1 cellular context compared by ENCODE assay signal in the genomic region with DNA sequence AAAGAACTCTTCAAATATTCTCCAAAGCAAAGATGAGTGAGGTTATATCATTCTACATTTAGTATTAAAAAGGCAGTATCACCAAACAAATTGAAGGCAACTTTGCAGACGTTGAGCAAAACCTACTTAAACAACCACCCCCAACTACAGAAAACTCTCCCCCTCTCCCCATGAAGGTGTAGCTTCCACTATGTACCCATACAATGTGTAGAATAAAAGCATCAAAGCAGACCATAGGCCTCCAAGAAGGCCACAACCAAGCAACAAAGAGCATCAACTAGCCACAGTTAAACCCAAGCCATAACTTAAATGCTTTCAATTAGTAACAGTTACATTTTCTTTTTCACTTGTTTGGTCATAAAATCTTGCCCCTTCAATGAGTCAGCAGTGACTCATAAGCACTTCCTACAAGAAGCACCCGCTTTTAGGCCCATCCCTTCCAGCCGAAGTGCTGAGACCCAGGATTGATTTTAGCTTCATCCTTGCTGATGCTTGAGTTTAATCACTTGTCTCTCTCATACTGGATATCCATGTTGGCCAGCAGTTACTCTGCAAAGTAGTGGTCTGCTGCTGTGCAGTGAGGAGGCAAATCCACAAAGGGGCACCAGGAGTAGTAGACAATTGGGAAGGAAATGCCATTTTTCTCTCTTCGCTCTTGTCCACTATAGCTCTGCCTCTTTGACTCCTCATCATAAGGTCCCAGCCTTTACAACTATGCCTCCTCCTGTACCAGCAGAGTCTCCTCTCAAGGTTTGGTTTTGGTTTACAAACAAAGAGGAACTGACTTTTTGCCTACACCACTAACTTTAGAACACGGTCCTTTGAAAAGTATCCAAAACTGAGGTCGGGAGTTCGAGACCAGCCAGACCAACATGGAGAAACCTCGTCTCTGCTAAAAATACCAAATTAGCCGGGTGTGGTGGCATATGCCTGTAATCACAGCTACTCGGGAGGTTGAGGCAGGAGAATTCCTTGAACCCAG.
TF ChIP-seq lines count a peak whose summit lies in the region.

No MANE protein-coding gene starts in this region.

TF ChIP-seq in HCT116, 20 proteins besides CTCF, POLR2A, EP300 and RAD21 (continued from another document):
- TF ChIP-seq, protein P1, sequence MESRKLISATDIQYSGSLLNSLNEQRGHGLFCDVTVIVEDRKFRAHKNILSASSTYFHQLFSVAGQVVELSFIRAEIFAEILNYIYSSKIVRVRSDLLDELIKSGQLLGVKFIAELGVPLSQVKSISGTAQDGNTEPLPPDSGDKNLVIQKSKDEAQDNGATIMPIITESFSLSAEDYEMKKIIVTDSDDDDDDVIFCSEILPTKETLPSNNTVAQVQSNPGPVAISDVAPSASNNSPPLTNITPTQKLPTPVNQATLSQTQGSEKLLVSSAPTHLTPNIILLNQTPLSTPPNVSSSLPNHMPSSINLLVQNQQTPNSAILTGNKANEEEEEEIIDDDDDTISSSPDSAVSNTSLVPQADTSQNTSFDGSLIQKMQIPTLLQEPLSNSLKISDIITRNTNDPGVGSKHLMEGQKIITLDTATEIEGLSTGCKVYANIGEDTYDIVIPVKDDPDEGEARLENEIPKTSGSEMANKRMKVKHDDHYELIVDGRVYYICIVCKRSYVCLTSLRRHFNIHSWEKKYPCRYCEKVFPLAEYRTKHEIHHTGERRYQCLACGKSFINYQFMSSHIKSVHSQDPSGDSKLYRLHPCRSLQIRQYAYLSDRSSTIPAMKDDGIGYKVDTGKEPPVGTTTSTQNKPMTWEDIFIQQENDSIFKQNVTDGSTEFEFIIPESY (IDR thresholded peaks at IDR 0.05; ENCODE audit: extremely low read depth, insufficient replicate concordance, low read length), result no peak
- TF ChIP-seq SIN3A (IDR thresholded peaks at IDR 0.05; ENCODE audit: low read depth) (no peak), ZFX (IDR thresholded peaks at IDR 0.05) (no peak), CBX3 (IDR thresholded peaks at IDR 0.05; ENCODE audit: low read depth) (peak; percentile 66; the same call in 1 of the 2 replicates), TCF7L2 (IDR thresholded peaks at IDR 0.05; ENCODE audit: borderline replicate concordance, extremely low read depth, insufficient read depth, insufficient read length) (peak; percentile 55), SP1 (IDR thresholded peaks at IDR 0.05; ENCODE audit: low read depth) (peak; percentile 73), ELF1 (IDR thresholded peaks at IDR 0.05; ENCODE audit: borderline replicate concordance, low read depth) (no peak), YY1 (IDR thresholded peaks at IDR 0.05; ENCODE audit: extremely low read depth, insufficient replicate concordance, low read depth, low read length) (peak; percentile 9)
- TF ChIP-seq, protein P2, sequence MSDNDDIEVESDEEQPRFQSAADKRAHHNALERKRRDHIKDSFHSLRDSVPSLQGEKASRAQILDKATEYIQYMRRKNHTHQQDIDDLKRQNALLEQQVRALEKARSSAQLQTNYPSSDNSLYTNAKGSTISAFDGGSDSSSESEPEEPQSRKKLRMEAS (IDR thresholded peaks at IDR 0.05), result no peak
- TF ChIP-seq, protein P3, sequence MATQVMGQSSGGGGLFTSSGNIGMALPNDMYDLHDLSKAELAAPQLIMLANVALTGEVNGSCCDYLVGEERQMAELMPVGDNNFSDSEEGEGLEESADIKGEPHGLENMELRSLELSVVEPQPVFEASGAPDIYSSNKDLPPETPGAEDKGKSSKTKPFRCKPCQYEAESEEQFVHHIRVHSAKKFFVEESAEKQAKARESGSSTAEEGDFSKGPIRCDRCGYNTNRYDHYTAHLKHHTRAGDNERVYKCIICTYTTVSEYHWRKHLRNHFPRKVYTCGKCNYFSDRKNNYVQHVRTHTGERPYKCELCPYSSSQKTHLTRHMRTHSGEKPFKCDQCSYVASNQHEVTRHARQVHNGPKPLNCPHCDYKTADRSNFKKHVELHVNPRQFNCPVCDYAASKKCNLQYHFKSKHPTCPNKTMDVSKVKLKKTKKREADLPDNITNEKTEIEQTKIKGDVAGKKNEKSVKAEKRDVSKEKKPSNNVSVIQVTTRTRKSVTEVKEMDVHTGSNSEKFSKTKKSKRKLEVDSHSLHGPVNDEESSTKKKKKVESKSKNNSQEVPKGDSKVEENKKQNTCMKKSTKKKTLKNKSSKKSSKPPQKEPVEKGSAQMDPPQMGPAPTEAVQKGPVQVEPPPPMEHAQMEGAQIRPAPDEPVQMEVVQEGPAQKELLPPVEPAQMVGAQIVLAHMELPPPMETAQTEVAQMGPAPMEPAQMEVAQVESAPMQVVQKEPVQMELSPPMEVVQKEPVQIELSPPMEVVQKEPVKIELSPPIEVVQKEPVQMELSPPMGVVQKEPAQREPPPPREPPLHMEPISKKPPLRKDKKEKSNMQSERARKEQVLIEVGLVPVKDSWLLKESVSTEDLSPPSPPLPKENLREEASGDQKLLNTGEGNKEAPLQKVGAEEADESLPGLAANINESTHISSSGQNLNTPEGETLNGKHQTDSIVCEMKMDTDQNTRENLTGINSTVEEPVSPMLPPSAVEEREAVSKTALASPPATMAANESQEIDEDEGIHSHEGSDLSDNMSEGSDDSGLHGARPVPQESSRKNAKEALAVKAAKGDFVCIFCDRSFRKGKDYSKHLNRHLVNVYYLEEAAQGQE (IDR thresholded peaks at IDR 0.05; ENCODE audit: low read depth), result no peak
- TF ChIP-seq, protein P4, sequence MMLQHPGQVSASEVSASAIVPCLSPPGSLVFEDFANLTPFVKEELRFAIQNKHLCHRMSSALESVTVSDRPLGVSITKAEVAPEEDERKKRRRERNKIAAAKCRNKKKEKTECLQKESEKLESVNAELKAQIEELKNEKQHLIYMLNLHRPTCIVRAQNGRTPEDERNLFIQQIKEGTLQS (IDR thresholded peaks at IDR 0.05), result no peak
